25 cellular contexts compared by ENCODE assay signal in genomic region chr1:157819886-157820285, GRCh38. TPM values are rescaled to one million over a fixed set of nuclear protein-coding genes. Genes with fewer than 3 reads are reported as not detected.
DNase-seq lines count a peak whose midpoint lies in the region; ATAC-seq, FAIRE-seq and TF ChIP-seq lines count a peak whose summit lies in the region.
"Had no signal": no experiment of that assay in that cellular context is flagged by ENCODE, and none has a peak within 500 bp of the region (broad histone marks: within the 10 kb centered on the region; RNA-seq: fewer than 3 reads in every experiment).

TSS of gene FCRL1 (minus strand) at chr1:157820120. CDS start at chr1:157820037, 83 bp downstream.

- H3K27ac ChIP-seq in OCI-LY1 (ENCODE audit: low read depth, low read length, poor library complexity, severe bottlenecking) (peak within 1 kb of the TSS; percentile 86), H1 (ENCODE audit: low read depth, low read length) (no peak within 1 kb of the TSS)
- H3K27ac ChIP-seq: vagina had no signal

- H3K27me3 ChIP-seq in OCI-LY1 (ENCODE audit: insufficient read depth, low read length) (no peaks in the 10 kb centered on the region), H1 (replicated peaks in 1 of 4; ENCODE audit: control insufficient read depth in 3 of 4, extremely low read depth in 1 of 4, insufficient read depth in 3 of 4, low read length in 3 of 4) (no peaks in the 10 kb centered on the region)
- H3K27me3 ChIP-seq: vagina had no signal

- H2BK120ac ChIP-seq in H1 (replicated peaks; ENCODE audit: low read depth, low read length): no peak within 1 kb of the TSS

- no peak within 1 kb of the TSS for H3K23ac ChIP-seq in H1 (ENCODE audit: insufficient read length)

- no peak within 1 kb of the TSS for H2BK5ac ChIP-seq in H1 (ENCODE audit: low read depth, low read length)

- no peaks in the 10 kb centered on the region for H3K9me2 ChIP-seq in OCI-LY1 (ENCODE audit: low read depth, low read length)

- peaks cover 33% of the 10 kb centered on the region for H3K79me2 ChIP-seq in OCI-LY1 (ENCODE audit: insufficient read depth, low read length)
- no peaks in the 10 kb centered on the region for H3K79me2 ChIP-seq in H1 (ENCODE audit: control insufficient read depth in 1 of 2, insufficient read depth in 2 of 2, low read length in 2 of 2)

- no peak for TF ChIP-seq RAD21 in H1 (IDR thresholded peaks at IDR 0.05 in 1 of 2, conservative IDR thresholded peaks at IDR 0.05 in 1 of 2; ENCODE audit: low read depth in 2 of 2, low read length in 2 of 2)

- peaks cover 2% of the 10 kb centered on the region for H3K4me1 Mint-ChIP-seq in activated naive CD8-positive, alpha-beta T cell treated with anti-CD3 and anti-CD28 coated beads, Interleukin-2, amount 50 U/mL, for 24 hours
- no peaks in the 10 kb centered on the region for H3K4me1 Mint-ChIP-seq in activated naive CD8-positive, alpha-beta T cell treated with anti-CD3 and anti-CD28 coated beads for 36 hours
- H3K4me1 Mint-ChIP-seq in stimulated activated naive B cell treated with anti-CD40 and anti-IgM and Interleukin-4, amounts not matched to agents 10 μg/mL and 1 μg/mL and 100 μg/mL, for 72 hours: peaks cover 33 to 44% of the 10 kb centered on the region in 2 donors

- H3K36me3 ChIP-seq in OCI-LY1 (ENCODE audit: insufficient read depth, low read length): peaks cover 5% of the 10 kb centered on the region; the same call in 1 of the 2 replicates
- no peaks in the 10 kb centered on the region for H3K36me3 ChIP-seq in H1 (ENCODE audit: control insufficient read depth in 2 of 4, insufficient read depth in 4 of 4, low read length in 3 of 4)
- H3K36me3 ChIP-seq: vagina had no signal

- H3K9me3 ChIP-seq in OCI-LY1 (ENCODE audit: low read length) (0 out of 2 replicates have a peak, but pooled peaks cover 3% of the 10 kb centered on the region), H1 (ENCODE audit: insufficient read depth in 2 of 2, low read depth in 1 of 2, low read length in 1 of 2) (no peaks in the 10 kb centered on the region)
- H3K9me3 ChIP-seq: vagina had no signal

- TF ChIP-seq POLR2A in H1 (IDR thresholded peaks at IDR 0.05; ENCODE audit: control extremely low read depth in 1 of 2, low read depth in 2 of 2, low read length in 2 of 2): no peak

- no peaks in the 10 kb centered on the region for H3F3A ChIP-seq in OCI-LY1 (ENCODE audit: insufficient read depth, low read length)

- H3K9ac ChIP-seq in OCI-LY1 (ENCODE audit: low read length) (peak within 1 kb of the TSS; percentile 73), H1 (replicated peaks in 1 of 4; ENCODE audit: extremely low read depth in 1 of 4, low read depth in 3 of 4, low read length in 3 of 4) (no peak within 1 kb of the TSS)

- H2AK5ac ChIP-seq in H1 (ENCODE audit: low read depth, low read length): no peak within 1 kb of the TSS

- no peaks in the 10 kb centered on the region for H3K79me1 ChIP-seq in H1 (ENCODE audit: low read depth, low read length)

- no peak within 1 kb of the TSS for H3K56ac ChIP-seq in H1 (replicated peaks; ENCODE audit: insufficient read length, low read depth, low read length)

- TF ChIP-seq CTCF in OCI-LY1 (IDR thresholded peaks at IDR 0.05; ENCODE audit: low read length) (no peak), H1 (IDR thresholded peaks at IDR 0.05; ENCODE audit: control extremely low read depth in 1 of 3, insufficient read depth in 1 of 3, low read depth in 1 of 3, low read length in 3 of 3) (no peak)

- H2BK15ac ChIP-seq in H1 (ENCODE audit: low read length): no peak within 1 kb of the TSS

- H2AFZ ChIP-seq in OCI-LY1 (ENCODE audit: low read length): no peak within 1 kb of the TSS
- H2AFZ ChIP-seq in H1 (ENCODE audit: low read length): 0 out of 2 replicates have a peak within 1 kb of the TSS, but pooled peaks have one; percentile 26

- no peak for DNase-seq in activated naive CD8-positive, alpha-beta T cell treated with anti-CD3 and anti-CD28 coated beads, Interleukin-2, amount 50 U/mL, for 24 hours
- DNase-seq in activated naive CD8-positive, alpha-beta T cell treated with anti-CD3 and anti-CD28 coated beads for 36 hours: no peak
- DNase-seq in H1 (ENCODE audit: low read depth in 1 of 2, low spot score in 2 of 2): no peak
- DNase-seq in stimulated activated naive B cell treated with anti-CD40 and anti-IgM and Interleukin-4, amounts not matched to agents 10 μg/mL and 1 μg/mL and 100 μg/mL, for 72 hours: no peak
- no peak for DNase-seq in amygdala (lab: John Stamatoyannopoulos, UW)
- DNase-seq: 8988T; activated CD4-positive, CD25-positive, alpha-beta regulatory T cell treated with anti-CD3 and anti-CD28 coated beads, Interleukin-2, amount 50 U/mL, for 72 hours; activated CD8-positive, alpha-beta memory T cell treated with anti-CD3 and anti-CD28 coated beads for 24 hours; activated naive CD4-positive, alpha-beta T cell treated with anti-CD3 and anti-CD28 coated beads for 36 hours; activated T-cell treated with anti-CD3 and anti-CD28 coated beads, Interleukin-2, amount 50 U/mL, for 48 hours; aorta; caudate nucleus; dermis blood vessel endothelial cell; hippocampal formation; NCI-H1092; NCI-H2081 treated with DMSO at 0.1 percent for 48 hours; NCI-H510A treated with DMSO at 0.1 percent for 48 hours; SHP77 treated with DMSO at 0.1 percent for 48 hours; stimulated activated CD4-positive, alpha-beta T cell treated with anti-CD3 and anti-CD28 coated beads, Interleukin-4, amount 100 ng/mL, for 4 hours had no signal

- H3K4me3 Mint-ChIP-seq in activated naive CD8-positive, alpha-beta T cell treated with anti-CD3 and anti-CD28 coated beads, Interleukin-2, amount 50 U/mL, for 24 hours: no peak within 1 kb of the TSS
- no peak within 1 kb of the TSS for H3K4me3 Mint-ChIP-seq in activated naive CD8-positive, alpha-beta T cell treated with anti-CD3 and anti-CD28 coated beads for 36 hours
- H3K4me3 Mint-ChIP-seq in stimulated activated naive B cell treated with anti-CD40 and anti-IgM and Interleukin-4, amounts not matched to agents 10 μg/mL and 1 μg/mL and 100 μg/mL, for 72 hours: no peak within 1 kb of the TSS
- H3K4me3 Mint-ChIP-seq: activated naive CD4-positive, alpha-beta T cell treated with anti-CD3 and anti-CD28 coated beads for 36 hours had no signal

- H3K4ac ChIP-seq in H1 (replicated peaks; ENCODE audit: insufficient read length, low read depth, low read length): no peak within 1 kb of the TSS

- H3K4me2 ChIP-seq in OCI-LY1 (ENCODE audit: low read length) (peak within 1 kb of the TSS; percentile 90), H1 (ENCODE audit: insufficient read depth in 1 of 2, low read depth in 2 of 2, low read length in 2 of 2) (no peak within 1 kb of the TSS)

- peaks cover 50% of the 10 kb centered on the region for H3K4me1 ChIP-seq in OCI-LY1 (ENCODE audit: insufficient read depth, low read length, severe bottlenecking)
- H3K4me1 ChIP-seq in H1 (replicated peaks in 1 of 4; ENCODE audit: control insufficient read depth in 3 of 4, insufficient read depth in 4 of 4, low read length in 3 of 4): no peaks in the 10 kb centered on the region
- H3K4me1 ChIP-seq: vagina had no signal

- no peak within 1 kb of the TSS for H4K91ac ChIP-seq in H1 (replicated peaks; ENCODE audit: insufficient read length, low read length)

- ATAC-seq in activated naive CD8-positive, alpha-beta T cell treated with anti-CD3 and anti-CD28 coated beads, Interleukin-2, amount 50 U/mL, for 24 hours: no peak
- peak; percentile 90 for ATAC-seq in stimulated activated naive B cell treated with anti-CD40 and anti-IgM and Interleukin-4, amounts not matched to agents 10 μg/mL and 1 μg/mL and 100 μg/mL, for 72 hours (replicated peaks)
- ATAC-seq in activated CD4-positive, CD25-positive, alpha-beta regulatory T cell treated with anti-CD3 and anti-CD28 coated beads, Interleukin-2, amount 50 U/mL, for 24 hours: no peak
- ATAC-seq in GM21367 (IDR thresholded peaks at IDR 0.05; ENCODE audit: unreplicated experiment): no peak

- H4K20me1 ChIP-seq in OCI-LY1 (ENCODE audit: insufficient read depth, low read length) (no peaks in the 10 kb centered on the region), H1 (replicated peaks in 1 of 2; ENCODE audit: control insufficient read depth in 1 of 2, insufficient read depth in 2 of 2, low read length in 2 of 2) (no peaks in the 10 kb centered on the region)

- no peak within 1 kb of the TSS for H4K8ac ChIP-seq in H1 (ENCODE audit: extremely low read depth, insufficient read depth, low read length)

- H3K9me3 Mint-ChIP-seq in activated naive CD8-positive, alpha-beta T cell treated with anti-CD3 and anti-CD28 coated beads, Interleukin-2, amount 50 U/mL, for 24 hours: no peaks in the 10 kb centered on the region
- no peaks in the 10 kb centered on the region for H3K9me3 Mint-ChIP-seq in activated naive CD8-positive, alpha-beta T cell treated with anti-CD3 and anti-CD28 coated beads for 36 hours
- no peaks in the 10 kb centered on the region for H3K9me3 Mint-ChIP-seq in stimulated activated naive B cell treated with anti-CD40 and anti-IgM and Interleukin-4, amounts not matched to agents 10 μg/mL and 1 μg/mL and 100 μg/mL, for 72 hours

- FAIRE-seq in H1 (lab: Jason Lieb, UNC): no peak

- no peak within 1 kb of the TSS for H3K14ac ChIP-seq in H1 (ENCODE audit: insufficient read length)

- peak within 1 kb of the TSS; percentile 13 for H3K27ac Mint-ChIP-seq in activated naive CD8-positive, alpha-beta T cell treated with anti-CD3 and anti-CD28 coated beads, Interleukin-2, amount 50 U/mL, for 24 hours
- H3K27ac Mint-ChIP-seq in activated naive CD8-positive, alpha-beta T cell treated with anti-CD3 and anti-CD28 coated beads for 36 hours: no peak within 1 kb of the TSS
- peak within 1 kb of the TSS; percentile 82 for H3K27ac Mint-ChIP-seq in stimulated activated naive B cell treated with anti-CD40 and anti-IgM and Interleukin-4, amounts not matched to agents 10 μg/mL and 1 μg/mL and 100 μg/mL, for 72 hours
- H3K27ac Mint-ChIP-seq: activated naive CD4-positive, alpha-beta T cell treated with anti-CD3 and anti-CD28 coated beads for 36 hours had no signal

- H3K4me3 ChIP-seq in OCI-LY1 (ENCODE audit: low read depth, low read length, poor library complexity, severe bottlenecking) (peak within 1 kb of the TSS; percentile 65), H1 (ENCODE audit: extremely low read depth in 1 of 4, insufficient read depth in 2 of 4, low read depth in 3 of 4, low read length in 4 of 4) (no peak within 1 kb of the TSS)
- H3K4me3 ChIP-seq: vagina had no signal

- 88% methylated on average over 3 of the region's 3 CpGs; no CpG with 5 or more reads in 1 of the 2 experiments for WGBS in H1 (ENCODE audit: extremely low coverage in 1 of 2, insufficient coverage in 1 of 2, insufficient read length in 1 of 2, insufficient replicate concordance in 2 of 2, low coverage in 1 of 2, low lambda C conversion rate in 2 of 2, missing lambda C conversion rate in 1 of 2), 2 experiments

- H4K5ac ChIP-seq in H1 (ENCODE audit: insufficient read length, low read depth, low read length): no peak within 1 kb of the TSS

- CTCF ChIA-PET in H1 (lab: Charles Lee; ENCODE audit: partially characterized antibody): interaction anchor here (0.9 to 1.2 kb wide), 2 partner anchors 11 to 129 kb away, joined by 3 to 4 read pairs; no protein-coding TSS in a partner anchor

- H3K27me3 Mint-ChIP-seq in activated naive CD8-positive, alpha-beta T cell treated with anti-CD3 and anti-CD28 coated beads, Interleukin-2, amount 50 U/mL, for 24 hours: peaks cover 5% of the 10 kb centered on the region
- H3K27me3 Mint-ChIP-seq in activated naive CD8-positive, alpha-beta T cell treated with anti-CD3 and anti-CD28 coated beads for 36 hours: peaks cover 9% of the 10 kb centered on the region
- no peaks in the 10 kb centered on the region for H3K27me3 Mint-ChIP-seq in stimulated activated naive B cell treated with anti-CD40 and anti-IgM and Interleukin-4, amounts not matched to agents 10 μg/mL and 1 μg/mL and 100 μg/mL, for 72 hours

- H3K36me3 Mint-ChIP-seq in activated naive CD8-positive, alpha-beta T cell treated with anti-CD3 and anti-CD28 coated beads, Interleukin-2, amount 50 U/mL, for 24 hours (ENCODE audit: low read depth): no peaks in the 10 kb centered on the region
- no peaks in the 10 kb centered on the region for H3K36me3 Mint-ChIP-seq in activated naive CD8-positive, alpha-beta T cell treated with anti-CD3 and anti-CD28 coated beads for 36 hours
- no peaks in the 10 kb centered on the region for H3K36me3 Mint-ChIP-seq in stimulated activated naive B cell treated with anti-CD40 and anti-IgM and Interleukin-4, amounts not matched to agents 10 μg/mL and 1 μg/mL and 100 μg/mL, for 72 hours

- H2BK12ac ChIP-seq in H1 (ENCODE audit: low read depth, low read length): no peak within 1 kb of the TSS

- no peak for TF ChIP-seq EP300 in H1 (IDR thresholded peaks at IDR 0.05; ENCODE audit: borderline replicate concordance in 1 of 2, low read depth in 2 of 2, low read length in 2 of 2)

- no peak within 1 kb of the TSS for H2BK20ac ChIP-seq in H1 (ENCODE audit: low read length)

- H3K18ac ChIP-seq in H1 (ENCODE audit: extremely low read depth, low read length): no peak within 1 kb of the TSS

- H3K23me2 ChIP-seq in H1 (ENCODE audit: low read depth, low read length): no peaks in the 10 kb centered on the region

- POLR2A ChIA-PET in H1 (lab: Charles Lee; ENCODE audit: partially characterized antibody): interaction anchor here (1.3 kb wide), 1 partner anchor 14 kb away, joined by 4 read pairs; no protein-coding TSS in a partner anchor

RNA-seq across cellular contexts. Expression of gene FCRL1, which starts in this region (rescaled TPM):
- total RNA-seq in activated naive CD8-positive, alpha-beta T cell treated with anti-CD3 and anti-CD28 coated beads for 36 hours: 1 to 10 TPM in 1 of 2 experiments, under 1 TPM in 1; 0.74 to 1.0 TPM
- total RNA-seq in H1 (2021; fragmentation: NEBNext Ultra II Directional; extraction: Animal tissue kit (Norgen Biotek cat#: 25700)): not detected in 2 replicates
- polyA plus RNA-seq in H1 (2011; rRNA removed): not detected in 2 replicates
- polyA plus RNA-seq in H1 (2011; cell fraction: cytosol; rRNA removed): not detected
- not detected for polyA plus RNA-seq in H1 (2011; cell fraction: nucleus; rRNA removed)
- not detected in 4 replicates for polyA plus RNA-seq in H1 (2012, experiment 1 of 2)
- not detected for polyA plus RNA-seq in H1 (2012, experiment 2 of 2)
- polyA plus RNA-seq in H1 (2013, experiment 1 of 2): not detected
- polyA plus RNA-seq in H1 (2013, experiment 2 of 2): not detected
- polyA minus RNA-seq in H1 (2011; rRNA and poly(A)+ RNA removed): not detected in 2 replicates
- polyA minus RNA-seq in H1 (2011; cell fraction: cytosol; rRNA and poly(A)+ RNA removed): not detected
- polyA minus RNA-seq in H1 (2011; cell fraction: nucleus; rRNA and poly(A)+ RNA removed): not detected
- total RNA-seq: activated naive CD4-positive, alpha-beta T cell treated with anti-CD3 and anti-CD28 coated beads for 36 hours; dermis blood vessel endothelial cell; G401 had no signal
- polyA plus RNA-seq: aorta, BJ had no signal

Comparison
In these comparisons a context has a peak if more than half of its experiments do, and no peak if none do; other contexts are left out.
1. ATAC-seq: peak in stimulated activated naive B cell treated with anti-CD40 and anti-IgM and Interleukin-4, amounts not matched to agents 10 μg/mL and 1 μg/mL and 100 μg/mL, for 72 hours (2 of 2); none in activated naive CD8-positive, alpha-beta T cell treated with anti-CD3 and anti-CD28 coated beads, Interleukin-2, amount 50 U/mL, for 24 hours (single experiment), activated CD4-positive, CD25-positive, alpha-beta regulatory T cell treated with anti-CD3 and anti-CD28 coated beads, Interleukin-2, amount 50 U/mL, for 24 hours (0 of 2) and GM21367 (single experiment).